ENCODE assay signal across 8 cellular contexts in genomic region chr11:23112987-23113886, GRCh38.
DNase-seq lines count a peak whose midpoint lies in the region; ATAC-seq and TF ChIP-seq lines count a peak whose summit lies in the region.

No MANE protein-coding gene starts in this region.

- H3K27me3 ChIP-seq in PC-9 (ENCODE audit: insufficient read depth, low read depth) (no peaks in the 10 kb centered on the region), neural cell (ENCODE audit: insufficient read depth, low read depth, low read length) (no peaks in the 10 kb centered on the region), spleen (replicated peaks in 1 of 7) (no peaks in the 10 kb centered on the region)

- no peak overlapping the region for H3K4me3 ChIP-seq in Jurkat, Clone E6-1 (ENCODE audit: low read length)
- H3K4me3 ChIP-seq in PC-9, result no peak overlapping the region
- no peak overlapping the region for H3K4me3 ChIP-seq in epithelial cell of esophagus (ENCODE audit: low read length)
- H3K4me3 ChIP-seq in neural cell (ENCODE audit: low read length), result no peak overlapping the region
- H3K4me3 ChIP-seq in spleen, result no peak overlapping the region

- 24 to 39% (median 29%) methylated on average over 10 of the region's 10 CpGs for WGBS in spleen, 5 donors

- DNase-seq in DMS114 treated with DMSO at 0.1 percent for 48 hours (lab: John Stamatoyannopoulos, UW; ENCODE audit: unreplicated experiment) (peak; percentile 7), PC-9 (peak; percentile 38 to 52), epithelial cell of esophagus (ENCODE audit: low read depth) (peak; percentile 71), spleen (no peak)
- peak; percentile 25 for DNase-seq in Jurkat, Clone E6-1 (ENCODE audit: low read depth, low spot score)
- no peak for DNase-seq in central memory CD4-positive, alpha-beta T cell

- H3K79me2 ChIP-seq in PC-9 (ENCODE audit: low read depth) (no peaks in the 10 kb centered on the region), neural cell (replicated peaks; ENCODE audit: insufficient read depth, low read length) (no peaks in the 10 kb centered on the region)

- H3K27ac ChIP-seq in PC-9 (no peak overlapping the region), neural cell (ENCODE audit: low read length) (no peak overlapping the region), spleen (no peak overlapping the region)

- POLR2A ChIA-PET in PC-9 (lab: Charles Lee; ENCODE audit: unreplicated experiment), result no interaction called here

- H4K20me1 ChIP-seq in PC-9 (ENCODE audit: insufficient read depth) (no peaks in the 10 kb centered on the region), neural cell (ENCODE audit: insufficient read depth) (no peaks in the 10 kb centered on the region)

- peak; percentile 93 for TF ChIP-seq RAD21 in neural cell (conservative IDR thresholded peaks at IDR 0.05)

- H3K4me2 ChIP-seq in PC-9, result no peak overlapping the region
- H3K4me2 ChIP-seq in neural cell (ENCODE audit: low read length), result no peak overlapping the region

- no peak for TF ChIP-seq POLR2A in spleen (IDR thresholded peaks at IDR 0.05)

- no peak overlapping the region for H3K9ac ChIP-seq in neural cell (ENCODE audit: low read length)

- no peaks in the 10 kb centered on the region for H3F3A ChIP-seq in PC-9 (ENCODE audit: insufficient read depth, low read depth)
- no peaks in the 10 kb centered on the region for H3F3A ChIP-seq in neural cell (ENCODE audit: insufficient read depth, low read length, poor library complexity, severe bottlenecking)

- H3K36me3 ChIP-seq in PC-9 (ENCODE audit: low read depth), result no peaks in the 10 kb centered on the region
- H3K36me3 ChIP-seq in neural cell (ENCODE audit: insufficient read depth, low read length), result no peaks in the 10 kb centered on the region
- H3K36me3 ChIP-seq in spleen, result no peaks in the 10 kb centered on the region

- TF ChIP-seq CTCF in PC-9 (conservative IDR thresholded peaks at IDR 0.05) (peak; percentile 71), epithelial cell of esophagus (IDR thresholded peaks at IDR 0.05; ENCODE audit: insufficient read depth, low read depth, low read length, missing control alignments) (peak; percentile 71), neural cell (IDR thresholded peaks at IDR 0.05; ENCODE audit: poor library complexity, severe bottlenecking) (peak; percentile 87), spleen (IDR thresholded peaks at IDR 0.05 in 8 of 11, conservative IDR thresholded peaks at IDR 0.05 in 3 of 11) (no peak)

- intact Hi-C loops in PC-9 (cut with micrococcal nuclease; ENCODE audit: unreplicated experiment) (loop anchor here (5.0 kb wide), 1 partner anchor 236 kb away; no protein-coding TSS in a partner anchor), spleen (cut with DNase I; ENCODE audit: low total_unique reads) (no loop called here)

- ATAC-seq in GM19452 (IDR thresholded peaks at IDR 0.05; ENCODE audit: unreplicated experiment), result peak; percentile 62

- no peak overlapping the region; the same call in 1 of the 2 replicates for H2AFZ ChIP-seq in PC-9
- H2AFZ ChIP-seq in neural cell (ENCODE audit: low read depth, low read length), result no peak overlapping the region

- CTCF ChIA-PET in PC-9 (lab: Charles Lee), result interaction anchor here (0.6 kb wide), 2 partner anchors 91 to 1937 kb away, joined by 3 read pairs; no protein-coding TSS in a partner anchor

- H3K9me2 ChIP-seq in PC-9 (ENCODE audit: insufficient read depth) (no peaks in the 10 kb centered on the region), neural cell (ENCODE audit: insufficient read depth, low read length) (no peaks in the 10 kb centered on the region)

- H3K9me3 ChIP-seq in PC-9 (ENCODE audit: insufficient read depth, low read depth), result no peaks in the 10 kb centered on the region
- no peaks in the 10 kb centered on the region for H3K9me3 ChIP-seq in neural cell (ENCODE audit: low read length)
- peaks cover 0 to 22% (median 10%) of the 10 kb centered on the region in 8 donors for H3K9me3 ChIP-seq in spleen

- H3K4me1 ChIP-seq in PC-9 (replicated peaks; ENCODE audit: insufficient read depth) (no peaks in the 10 kb centered on the region), spleen (peaks cover 0 to 3% (median 0%) of the 10 kb centered on the region in 6 donors)

- no peak for TF ChIP-seq EP300 in neural cell (conservative IDR thresholded peaks at IDR 0.05; ENCODE audit: poor library complexity, severe bottlenecking)

- no TSS peak for BruUV-seq in PC-9 (replicated peaks; lab: Mats Ljungman, UMichigan)

TF ChIP-seq in neural cell, 6 proteins besides CTCF, POLR2A, EP300 and RAD21:
- TF ChIP-seq SMC3 (conservative IDR thresholded peaks at IDR 0.05; ENCODE audit: poor library complexity), result peak; percentile 91
- no peak for TF ChIP-seq TAF1 (IDR thresholded peaks at IDR 0.05; ENCODE audit: low read depth)

Comparison
In these comparisons a context has a peak if more than half of its experiments do, and no peak if none do; other contexts are left out.
1. DNase-seq: peak in DMS114 treated with DMSO at 0.1 percent for 48 hours (single experiment), Jurkat, Clone E6-1 (single experiment), PC-9 (2 of 2) and epithelial cell of esophagus (single experiment); none in central memory CD4-positive, alpha-beta T cell (single experiment) and spleen (single experiment).
2. CTCF ChIP-seq: peak in PC-9 (single experiment), epithelial cell of esophagus (single experiment) and neural cell (single experiment); none in spleen (0 of 11).